In the genomic region with DNA sequence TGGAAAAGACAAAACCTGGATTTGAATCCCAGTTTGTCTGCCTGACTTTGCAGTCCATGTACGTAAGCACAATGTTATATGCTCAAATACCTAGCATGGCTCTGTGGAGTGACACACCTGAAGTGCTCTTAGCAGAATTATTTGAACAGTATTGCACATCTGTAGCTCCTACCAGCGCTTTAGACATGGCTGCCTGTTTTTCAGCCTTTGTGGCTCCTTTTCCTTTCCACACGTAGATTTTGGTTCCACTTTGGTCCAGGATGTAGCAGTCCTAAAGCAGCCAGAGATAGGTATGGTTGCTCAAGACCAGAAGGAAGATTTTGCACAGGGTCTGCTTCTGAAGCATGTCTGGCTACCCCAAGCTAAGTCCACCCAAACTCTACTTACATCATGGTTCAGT, we compare ENCODE assay signal across 23 cellular contexts. TPM values are rescaled to one million over a fixed set of nuclear protein-coding genes. Genes with fewer than 3 reads are reported as not detected.
DNase-seq lines count a peak whose midpoint lies in the region.
"Had no signal": no experiment of that assay in that cellular context is flagged by ENCODE, and none has a peak within 500 bp of the region (broad histone marks: within the 10 kb centered on the region; RNA-seq: fewer than 3 reads in every experiment).

No MANE protein-coding gene starts in this region.

- H3K4me3 ChIP-seq in SJSA1 = no peak overlapping the region
- H3K4me3 ChIP-seq: BLaER1, GM12878 had no signal

- DNase-seq in DMS53 (lab: John Stamatoyannopoulos, UW) = peak; percentile 23
- DNase-seq in DMS53 treated with DMSO at 0.1 percent for 48 hours (lab: John Stamatoyannopoulos, UW; ENCODE audit: unreplicated experiment) = no peak
- DNase-seq in NCI-H510A treated with DMSO at 0.1 percent for 48 hours (lab: John Stamatoyannopoulos, UW) = peak; percentile 38
- peak; percentile 68 to 78 for DNase-seq in SJSA1 (ENCODE audit: low read depth in 1 of 2, low spot score in 2 of 2)
- no peak for DNase-seq in NCI-H1048 (lab: John Stamatoyannopoulos, UW)
- no peak for DNase-seq in globus pallidus (ENCODE audit: low spot score)
- DNase-seq: ACHN; BE2C; C1 segment of cervical spinal cord; CD4-positive, alpha-beta memory T cell; CD4-positive, CD25-positive, alpha-beta regulatory T cell; CD8-positive, alpha-beta memory T cell; COR-L47; DMS 273 treated with DMSO at 0.1 percent for 48 hours; DMS153; DMS79; DND-41; EL; GDM1 had no signal

- 0 out of 2 replicates have a peak, but pooled peaks cover 3% of the 10 kb centered on the region for H3K9me3 ChIP-seq in SJSA1 (replicated peaks)
- H3K9me3 ChIP-seq: BE2C, BLaER1 had no signal

- H3K27ac ChIP-seq in SJSA1 = no peak overlapping the region
- H3K27ac ChIP-seq: 22Rv1, BLaER1 had no signal

- peaks cover 68% of the 10 kb centered on the region for H3K36me3 ChIP-seq in SJSA1
- H3K36me3 ChIP-seq: BE2C had no signal

- peaks cover 6% of the 10 kb centered on the region for H3K4me1 ChIP-seq in SJSA1 (replicated peaks)
- H3K4me1 ChIP-seq: BE2C, BLaER1 had no signal

- no peaks in the 10 kb centered on the region for H3K27me3 ChIP-seq in SJSA1 (replicated peaks)
- H3K27me3 ChIP-seq: BE2C, BLaER1 had no signal

RNA-seq across cellular contexts. Expression of gene AVIL, which starts 9.1 kb away (rescaled TPM):
- total RNA-seq in SJSA1 (2014; rRNA removed; shearing (Covaris generic)) = 6.0 and 6.6 TPM in 2 replicates
- total RNA-seq: Daoy had no signal

RNA-seq across cellular contexts. Expression of gene TSFM, which starts 26.8 kb away (rescaled TPM):
- 591 and 596 TPM in 2 replicates for total RNA-seq in SJSA1 (2014; rRNA removed; shearing (Covaris generic))

RNA-seq across cellular contexts. Expression of gene EEF1AKMT3, which starts 37.0 kb away (rescaled TPM):
- total RNA-seq in SJSA1 (2014; rRNA removed; shearing (Covaris generic)) = 53.1 and 62.2 TPM in 2 replicates

RNA-seq across cellular contexts. Expression of gene CTDSP2, which starts 37.1 kb away (rescaled TPM):
- 420 and 508 TPM in 2 replicates for total RNA-seq in SJSA1 (2014; rRNA removed; shearing (Covaris generic))

RNA-seq across cellular contexts. Expression of gene METTL1, which starts 37.5 kb away (rescaled TPM):
- total RNA-seq in SJSA1 (2014; rRNA removed; shearing (Covaris generic)) = 173 and 193 TPM in 2 replicates

Comparison
In these comparisons a context has a peak if more than half of its experiments do, and no peak if none do; other contexts are left out.
1. DNase-seq: peak in DMS53 (single experiment), NCI-H510A treated with DMSO at 0.1 percent for 48 hours (single experiment) and SJSA1 (2 of 2); none in DMS53 treated with DMSO at 0.1 percent for 48 hours (single experiment), NCI-H1048 (single experiment) and globus pallidus (single experiment).